18 cellular contexts compared by ENCODE assay signal in the genomic region with DNA sequence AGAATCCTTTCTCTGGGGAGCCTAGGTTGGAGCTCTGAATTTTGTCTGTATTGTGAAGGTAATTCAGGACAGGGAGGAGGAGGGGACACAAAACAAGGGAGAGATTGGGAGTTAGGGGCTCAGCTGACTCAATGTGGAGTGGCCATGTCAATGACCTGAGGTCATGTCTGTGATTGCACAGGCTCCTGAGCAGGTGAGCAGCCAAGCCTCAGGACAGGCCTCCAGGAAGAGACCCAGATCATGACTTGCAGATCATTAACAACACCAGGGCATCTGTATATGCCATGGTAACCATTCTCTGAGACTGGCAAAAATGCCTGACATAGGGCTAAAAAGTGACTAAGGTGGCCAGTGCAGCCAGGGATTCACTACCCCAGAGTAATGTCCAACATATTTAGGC. TPM values are rescaled to one million over a fixed set of nuclear protein-coding genes. Genes with fewer than 3 reads are reported as not detected.
DNase-seq lines count a peak whose midpoint lies in the region; ATAC-seq and TF ChIP-seq lines count a peak whose summit lies in the region.
"Had no signal": no experiment of that assay in that cellular context is flagged by ENCODE, and none has a peak within 500 bp of the region (broad histone marks: within the 10 kb centered on the region; RNA-seq: fewer than 3 reads in every experiment).

No MANE protein-coding gene starts in this region.

- H3K4me3 ChIP-seq in BLaER1 treated with 17β-estradiol and CSF1 and Interleukin-3, amounts not matched to agents 10 nM and 100 nM: no peak overlapping the region
- H3K4me3 ChIP-seq in smooth muscle cell: no peak overlapping the region

- H3F3A ChIP-seq in smooth muscle cell (ENCODE audit: low read depth): no peaks in the 10 kb centered on the region

- H3K27ac ChIP-seq in BLaER1 treated with 17β-estradiol and CSF1 and Interleukin-3, amounts not matched to agents 10 nM and 100 nM: no peak overlapping the region
- H3K27ac ChIP-seq in smooth muscle cell (ENCODE audit: low read depth): no peak overlapping the region
- H3K27ac ChIP-seq: HL-60 had no signal

- H3K4me1 Mint-ChIP-seq in activated CD4-positive, alpha-beta T cell treated with anti-CD3 and anti-CD28 coated beads, Interleukin-2, amount 10 ng/mL, durations not matched to agents 7 days and 5 days: peaks cover 24% of the 10 kb centered on the region
- peaks cover 11% of the 10 kb centered on the region for H3K4me1 Mint-ChIP-seq in T-helper 17 cell
- H3K4me1 Mint-ChIP-seq: H9 had no signal

- POLR2A ChIA-PET in activated CD4-positive, alpha-beta T cell treated with anti-CD3 and anti-CD28 coated beads, Interleukin-2, amount 10 ng/mL, durations not matched to agents 7 days and 5 days (lab: Charles Lee): no interaction called here

- H3K36me3 Mint-ChIP-seq in activated CD4-positive, alpha-beta T cell treated with anti-CD3 and anti-CD28 coated beads, Interleukin-2, amount 10 ng/mL, durations not matched to agents 7 days and 5 days (ENCODE audit: low read depth): peaks cover 2% of the 10 kb centered on the region
- H3K36me3 Mint-ChIP-seq in T-helper 17 cell (ENCODE audit: low read depth): no peaks in the 10 kb centered on the region
- H3K36me3 Mint-ChIP-seq: CD8-positive, alpha-beta memory T cell; IgD-negative memory B cell had no signal

- peaks cover 8 to 31% (median 26%) of the 10 kb centered on the region in 10 experiments for H3K4me1 ChIP-seq in BLaER1 treated with 17β-estradiol and CSF1 and Interleukin-3, amounts not matched to agents 10 nM and 100 nM
- H3K4me1 ChIP-seq in smooth muscle cell (ENCODE audit: low read depth): no peaks in the 10 kb centered on the region
- H3K4me1 ChIP-seq: Caco-2 had no signal

- peak overlapping the region in 6 of 11 experiments; percentile 13 to 60 (median 46); a peak in 8 of 22 replicates for H3K4me2 ChIP-seq in BLaER1 treated with 17β-estradiol and CSF1 and Interleukin-3, amounts not matched to agents 10 nM and 100 nM
- H3K4me2 ChIP-seq in smooth muscle cell: no peak overlapping the region

- no peak overlapping the region for H3K9ac ChIP-seq in BLaER1 treated with 17β-estradiol and CSF1 and Interleukin-3, amounts not matched to agents 10 nM and 100 nM
- no peak overlapping the region for H3K9ac ChIP-seq in smooth muscle cell (ENCODE audit: low read depth)

- ATAC-seq in T-helper 17 cell (no peak), HG02623 (IDR thresholded peaks at IDR 0.05; ENCODE audit: unreplicated experiment) (no peak), GM18498 (IDR thresholded peaks at IDR 0.05; ENCODE audit: unreplicated experiment) (no peak)

- H3K9me3 Mint-ChIP-seq in activated CD4-positive, alpha-beta T cell treated with anti-CD3 and anti-CD28 coated beads, Interleukin-2, amount 10 ng/mL, durations not matched to agents 7 days and 5 days: peaks cover 2% of the 10 kb centered on the region
- H3K9me3 Mint-ChIP-seq: CD8-positive, alpha-beta memory T cell; IgD-negative memory B cell had no signal

- no peaks in the 10 kb centered on the region for H4K20me1 ChIP-seq in BLaER1 treated with 17β-estradiol and CSF1 and Interleukin-3, amounts not matched to agents 10 nM and 100 nM
- H4K20me1 ChIP-seq in smooth muscle cell (ENCODE audit: low read depth): no peaks in the 10 kb centered on the region

- H2AFZ ChIP-seq in smooth muscle cell (ENCODE audit: low read depth): no peak overlapping the region

- H3K4me3 Mint-ChIP-seq in activated CD4-positive, alpha-beta T cell treated with anti-CD3 and anti-CD28 coated beads, Interleukin-2, amount 10 ng/mL, durations not matched to agents 7 days and 5 days: no peak overlapping the region
- H3K4me3 Mint-ChIP-seq in T-helper 17 cell: no peak overlapping the region
- H3K4me3 Mint-ChIP-seq: CD8-positive, alpha-beta memory T cell; H9 had no signal

- no peaks in the 10 kb centered on the region for H3K27me3 ChIP-seq in BLaER1 treated with 17β-estradiol and CSF1 and Interleukin-3, amounts not matched to agents 10 nM and 100 nM
- no peaks in the 10 kb centered on the region for H3K27me3 ChIP-seq in smooth muscle cell (ENCODE audit: low read depth)

- CTCF ChIA-PET in activated CD4-positive, alpha-beta T cell treated with anti-CD3 and anti-CD28 coated beads, Interleukin-2, amount 10 ng/mL, durations not matched to agents 7 days and 5 days (lab: Charles Lee): no interaction called here

- peak overlapping the region; percentile 11 for H3K27ac Mint-ChIP-seq in activated CD4-positive, alpha-beta T cell treated with anti-CD3 and anti-CD28 coated beads, Interleukin-2, amount 10 ng/mL, durations not matched to agents 7 days and 5 days
- peak overlapping the region; percentile 61 for H3K27ac Mint-ChIP-seq in T-helper 17 cell
- H3K27ac Mint-ChIP-seq: CD8-positive, alpha-beta memory T cell; H9 had no signal

- H3K9me3 ChIP-seq in BLaER1 treated with 17β-estradiol and CSF1 and Interleukin-3, amounts not matched to agents 10 nM and 100 nM (replicated peaks in 1 of 11): peaks cover 0 to 35% (median 21%) of the 10 kb centered on the region in 11 experiments; a peak in 15 of 22 replicates
- H3K9me3 ChIP-seq in T-helper 17 cell (ENCODE audit: control insufficient read depth, low read length, poor library complexity, severe bottlenecking) (no peaks in the 10 kb centered on the region), smooth muscle cell (replicated peaks; ENCODE audit: low read depth) (no peaks in the 10 kb centered on the region)
- H3K9me3 ChIP-seq: Caco-2 had no signal

- peaks cover 10% of the 10 kb centered on the region for H3K27me3 Mint-ChIP-seq in activated CD4-positive, alpha-beta T cell treated with anti-CD3 and anti-CD28 coated beads, Interleukin-2, amount 10 ng/mL, durations not matched to agents 7 days and 5 days
- H3K27me3 Mint-ChIP-seq in T-helper 17 cell: no peaks in the 10 kb centered on the region

- H3K36me3 ChIP-seq in BLaER1 treated with 17β-estradiol and CSF1 and Interleukin-3, amounts not matched to agents 10 nM and 100 nM: no peaks in the 10 kb centered on the region
- H3K36me3 ChIP-seq in smooth muscle cell (ENCODE audit: low read depth): no peaks in the 10 kb centered on the region

- no peak for TF ChIP-seq CTCF in smooth muscle cell (IDR thresholded peaks at IDR 0.05; ENCODE audit: borderline replicate concordance, insufficient read depth, poor library complexity, severe bottlenecking)

- DNase-seq in activated CD4-positive, alpha-beta T cell treated with anti-CD3 and anti-CD28 coated beads, Interleukin-2, amount 10 ng/mL, durations not matched to agents 7 days and 5 days: no peak
- DNase-seq in activated CD4-positive, alpha-beta T cell treated with anti-CD3 and anti-CD28 coated beads, Interleukin-2, amount 50 U/mL, for 4 hours: no peak
- DNase-seq in T-helper 17 cell (no peak), renal cortical epithelial cell (ENCODE audit: low read depth) (peak; percentile 15), smooth muscle cell (lab: John Stamatoyannopoulos, UW; ENCODE audit: unreplicated experiment) (no peak)
- DNase-seq: ACHN; Caco-2; CD8-positive, alpha-beta memory T cell; GOT3; H9; KG1 had no signal

- no peaks in the 10 kb centered on the region for H3K79me2 ChIP-seq in smooth muscle cell (ENCODE audit: low read depth)

RNA-seq across cellular contexts. Expression of a gene that starts 20.9 kb away (rescaled TPM):
- total RNA-seq in activated CD4-positive, alpha-beta T cell treated with anti-CD3 and anti-CD28 coated beads, Interleukin-2, amount 10 ng/mL, durations not matched to agents 7 days and 5 days: under 1 TPM; 0.50 to 0.81 TPM
- total RNA-seq in T-helper 17 cell: 1 to 10 TPM in 1 of 2 donors, under 1 TPM in 1; 0.92 to 1.6 TPM
- 0.35 TPM in 1 of 2 replicates, not detected in the other for total RNA-seq in renal cortical epithelial cell
- total RNA-seq in smooth muscle cell: not detected in 2 replicates
- polyA plus RNA-seq in smooth muscle cell: 0.38 TPM in 1 of 2 replicates, not detected in the other
- total RNA-seq: A172, Caco-2, Daoy, H9 had no signal
- polyA plus RNA-seq: CD8-positive, alpha-beta memory T cell had no signal
